Comparison of ENCODE assay signal across 8 cellular contexts in genomic region chr6:111972714-111973678, GRCh38.
DNase-seq lines count a peak whose midpoint lies in the region; ATAC-seq and TF ChIP-seq lines count a peak whose summit lies in the region.

No MANE protein-coding gene starts in this region.

- DNase-seq in activated CD4-positive, alpha-beta T cell treated with anti-CD3 and anti-CD28 coated beads for 36 hours = peak; percentile 80
- DNase-seq in colonic mucosa (no peak), NCI-H1048 (lab: John Stamatoyannopoulos, UW) (no peak), OCI-LY7 (ENCODE audit: low spot score) (no peak)
- peak; percentile 40 to 87 (median 74) for DNase-seq in naive thymus-derived CD8-positive, alpha-beta T cell

- H2AFZ ChIP-seq in OCI-LY7 (ENCODE audit: low read length) = no peak overlapping the region

- no peak for TF ChIP-seq RAD21 in Ishikawa (IDR thresholded peaks at IDR 0.05; ENCODE audit: low read depth)

- no peaks in the 10 kb centered on the region for H3K36me3 Mint-ChIP-seq in activated CD4-positive, alpha-beta T cell treated with anti-CD3 and anti-CD28 coated beads for 36 hours (ENCODE audit: low read depth)
- H3K36me3 Mint-ChIP-seq in naive thymus-derived CD8-positive, alpha-beta T cell = peaks cover 0 to 4% (median 0%) of the 10 kb centered on the region in 3 donors

- no peaks in the 10 kb centered on the region for H3K27me3 Mint-ChIP-seq in activated CD4-positive, alpha-beta T cell treated with anti-CD3 and anti-CD28 coated beads for 36 hours
- H3K27me3 Mint-ChIP-seq in naive thymus-derived CD8-positive, alpha-beta T cell = peaks cover 0 to 1% (median 0%) of the 10 kb centered on the region in 5 donors

- peaks cover 72% of the 10 kb centered on the region for H3K4me1 Mint-ChIP-seq in activated CD4-positive, alpha-beta T cell treated with anti-CD3 and anti-CD28 coated beads for 36 hours
- H3K4me1 Mint-ChIP-seq in naive thymus-derived CD8-positive, alpha-beta T cell = peaks cover 28 to 74% (median 72%) of the 10 kb centered on the region in 4 donors

- TF ChIP-seq CTCF in colonic mucosa (IDR thresholded peaks at IDR 0.05) (no peak), OCI-LY7 (conservative IDR thresholded peaks at IDR 0.05; ENCODE audit: low read length) (no peak)

- POLR2A ChIA-PET in activated CD4-positive, alpha-beta T cell treated with anti-CD3 and anti-CD28 coated beads for 36 hours (lab: Charles Lee) = interaction anchor here (0.5 to 2.0 kb wide), 11 partner anchors 10 to 257 kb away, joined by 3 to 11 read pairs (median 4); partner anchors contain the start of gene FYN
- POLR2A ChIA-PET in naive thymus-derived CD8-positive, alpha-beta T cell (lab: Charles Lee) = interaction anchor here (0.8 to 7.1 kb wide), 20 partner anchors 10 to 1099 kb away, joined by 3 to 55 read pairs (median 4); partner anchors contain the start of genes AMD1 and FYN
- POLR2A ChIA-PET in OCI-LY7 (lab: Charles Lee) = interaction anchor here (0.7 kb wide), 1 partner anchor 34 kb away, joined by 3 read pairs; no protein-coding TSS in a partner anchor

- H3K9me2 ChIP-seq in OCI-LY7 (ENCODE audit: insufficient read depth, low read length) = no peaks in the 10 kb centered on the region

- no peak overlapping the region for H3K4me3 ChIP-seq in colonic mucosa
- H3K4me3 ChIP-seq in subcutaneous abdominal adipose tissue (ENCODE audit: low read depth in 1 of 5, low read length in 5 of 5) = peak overlapping the region in 2 of 5 donors; percentile 3 to 34
- no peak overlapping the region for H3K4me3 ChIP-seq in OCI-LY7 (ENCODE audit: low read depth, low read length, poor library complexity, severe bottlenecking)

- H3K27me3 ChIP-seq in colonic mucosa = no peaks in the 10 kb centered on the region
- no peaks in the 10 kb centered on the region for H3K27me3 ChIP-seq in subcutaneous abdominal adipose tissue (ENCODE audit: control insufficient read depth in 5 of 5, insufficient read depth in 4 of 5, low read length in 5 of 5)

- intact Hi-C loops in activated CD4-positive, alpha-beta T cell treated with anti-CD3 and anti-CD28 coated beads for 36 hours (cut with DNase I, micrococcal nuclease) = loop anchor here (1.0 to 5.0 kb wide), 11 partner anchors 12 to 490 kb away; partner anchors contain the start of genes FYN (in 2 of the 2) and REV3L (in 1 of the 2)
- intact Hi-C loops in colonic mucosa (cut with DNase I) (no loop called here), OCI-LY7 (cut with micrococcal nuclease; ENCODE audit: unreplicated experiment) (no loop called here)

- H3K4me1 ChIP-seq in colonic mucosa (no peaks in the 10 kb centered on the region), subcutaneous abdominal adipose tissue (ENCODE audit: control insufficient read depth in 5 of 5, insufficient read depth in 5 of 5, low read length in 5 of 5) (peaks cover 0 to 14% (median 9%) of the 10 kb centered on the region in 5 donors), OCI-LY7 (ENCODE audit: insufficient read depth, low read length, poor library complexity, severe bottlenecking) (no peaks in the 10 kb centered on the region)

- H4K20me1 ChIP-seq in OCI-LY7 (ENCODE audit: insufficient read depth, low read length) = no peaks in the 10 kb centered on the region

- no peak for TF ChIP-seq EP300 in Ishikawa (IDR thresholded peaks at IDR 0.05; ENCODE audit: borderline replicate concordance)

- peak; percentile 84 for ATAC-seq in activated CD4-positive, alpha-beta T cell treated with anti-CD3 and anti-CD28 coated beads for 36 hours
- ATAC-seq in naive thymus-derived CD8-positive, alpha-beta T cell = peak; percentile 91
- ATAC-seq in HG02642 (IDR thresholded peaks at IDR 0.05; ENCODE audit: poor library complexity, unreplicated experiment) = no peak

- H3K9me3 Mint-ChIP-seq in activated CD4-positive, alpha-beta T cell treated with anti-CD3 and anti-CD28 coated beads for 36 hours (ENCODE audit: low read depth) = no peaks in the 10 kb centered on the region
- H3K9me3 Mint-ChIP-seq in naive thymus-derived CD8-positive, alpha-beta T cell = peaks cover 0 to 2% (median 0%) of the 10 kb centered on the region in 9 donors

- H3K4me3 Mint-ChIP-seq in activated CD4-positive, alpha-beta T cell treated with anti-CD3 and anti-CD28 coated beads for 36 hours = peak overlapping the region; percentile 65
- H3K4me3 Mint-ChIP-seq in naive thymus-derived CD8-positive, alpha-beta T cell = peak overlapping the region; percentile 56 to 81 (median 66)

- CTCF ChIA-PET in activated CD4-positive, alpha-beta T cell treated with anti-CD3 and anti-CD28 coated beads for 36 hours (lab: Charles Lee) = interaction anchor here (0.6 to 3.6 kb wide), 15 partner anchors 12 to 703 kb away, joined by 3 to 23 read pairs (median 5); no protein-coding TSS in a partner anchor
- CTCF ChIA-PET in OCI-LY7 (lab: Charles Lee; ENCODE audit: unreplicated experiment) = no interaction called here

- no peaks in the 10 kb centered on the region for H3K79me2 ChIP-seq in OCI-LY7 (ENCODE audit: insufficient read depth, low read depth, low read length)

- H3K4me2 ChIP-seq in OCI-LY7 (ENCODE audit: low read length) = no peak overlapping the region

- no peaks in the 10 kb centered on the region for H3K36me3 ChIP-seq in colonic mucosa
- H3K36me3 ChIP-seq in subcutaneous abdominal adipose tissue (ENCODE audit: control insufficient read depth in 5 of 5, insufficient read depth in 5 of 5, low read length in 5 of 5) = no peaks in the 10 kb centered on the region
- H3K36me3 ChIP-seq in OCI-LY7 (ENCODE audit: insufficient read depth, low read length) = no peaks in the 10 kb centered on the region

- no peak overlapping the region for H3K9ac ChIP-seq in colonic mucosa (ENCODE audit: low read depth in 2 of 2, low read length in 2 of 2)
- H3K9ac ChIP-seq in subcutaneous abdominal adipose tissue (ENCODE audit: low read length in 5 of 5) = no peak overlapping the region

- BruUV-seq in OCI-LY7 (replicated peaks; lab: Mats Ljungman, UMichigan) = no TSS peak

- H3K9me3 ChIP-seq in colonic mucosa (no peaks in the 10 kb centered on the region), subcutaneous abdominal adipose tissue (ENCODE audit: control insufficient read depth in 5 of 5, low read length in 5 of 5) (no peaks in the 10 kb centered on the region), OCI-LY7 (ENCODE audit: low read length) (no peaks in the 10 kb centered on the region)

- peak overlapping the region; percentile 90 for H3K27ac Mint-ChIP-seq in activated CD4-positive, alpha-beta T cell treated with anti-CD3 and anti-CD28 coated beads for 36 hours
- peak overlapping the region; percentile 94 to 99 (median 98) for H3K27ac Mint-ChIP-seq in naive thymus-derived CD8-positive, alpha-beta T cell

- H3K27ac ChIP-seq in colonic mucosa = peak overlapping the region; percentile 42
- peak overlapping the region; percentile 51 for H3K27ac ChIP-seq in subcutaneous abdominal adipose tissue (ENCODE audit: low read depth, low read length)
- no peak overlapping the region for H3K27ac ChIP-seq in OCI-LY7 (ENCODE audit: low read depth, low read length, poor library complexity, severe bottlenecking)

TF ChIP-seq in Ishikawa, 13 proteins besides CTCF, POLR2A, EP300 and RAD21:
- TF ChIP-seq NFIC (IDR thresholded peaks at IDR 0.05) (no peak), TEAD4 (IDR thresholded peaks at IDR 0.05) (peak; percentile 11; the same call in 1 of the 2 replicates)

Comparison
In these comparisons a context has a peak if more than half of its experiments do, and no peak if none do; other contexts are left out.
1. DNase-seq: peak in activated CD4-positive, alpha-beta T cell treated with anti-CD3 and anti-CD28 coated beads for 36 hours (single experiment) and naive thymus-derived CD8-positive, alpha-beta T cell (10 of 10); none in colonic mucosa (single experiment), NCI-H1048 (single experiment) and OCI-LY7 (single experiment).
2. intact Hi-C loops: an anchor here in activated CD4-positive, alpha-beta T cell treated with anti-CD3 and anti-CD28 coated beads for 36 hours (1.0 to 5.0 kb wide); none called in colonic mucosa and OCI-LY7.